1 cellular context compared by ENCODE assay signal in the genomic region with DNA sequence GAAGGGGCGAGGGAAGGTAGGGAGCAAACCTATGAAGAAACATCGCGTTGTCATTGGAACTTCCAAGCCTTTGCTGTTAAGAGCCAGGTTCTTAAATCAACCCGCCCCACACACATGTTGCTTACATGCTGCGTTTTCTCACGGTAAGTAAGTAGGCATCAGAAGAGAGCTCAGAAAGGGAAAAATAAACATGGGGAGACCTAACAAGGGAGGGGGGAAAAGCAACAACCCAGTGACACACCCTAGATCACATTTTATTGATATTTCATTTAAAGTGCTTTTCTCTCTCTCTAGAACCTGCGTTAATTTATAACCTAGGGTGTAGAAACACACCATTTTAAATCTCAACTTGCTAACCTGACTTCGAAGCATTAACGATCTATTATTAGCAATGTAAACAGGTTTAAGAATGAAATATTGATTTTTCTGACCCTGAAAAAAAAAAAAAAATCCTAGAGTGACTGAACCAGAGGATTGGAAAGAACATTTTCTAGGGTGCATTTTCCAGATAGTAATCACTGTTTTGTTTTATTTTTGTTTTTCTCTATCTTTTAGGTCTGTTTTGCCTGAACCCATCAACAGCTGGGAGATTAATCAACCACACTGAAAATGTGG.
TF ChIP-seq lines count a peak whose summit lies in the region.

No MANE protein-coding gene starts in this region.

TF ChIP-seq in HepG2, 621 proteins besides CTCF, POLR2A, EP300 and RAD21:
- peak; percentile 52; the same call in 1 of the 2 replicates for TF ChIP-seq KAT2B (IDR thresholded peaks at IDR 0.05; ENCODE audit: borderline replicate concordance, low read depth, low read length)
- TF ChIP-seq ONECUT2 (CRISPR knock-in tag; IDR thresholded peaks at IDR 0.05): peak; percentile 60; the same call in 1 of the 2 replicates
- TF ChIP-seq ZNF713 (CRISPR knock-in tag; IDR thresholded peaks at IDR 0.05): no peak
- TF ChIP-seq ARID3A (IDR thresholded peaks at IDR 0.05; ENCODE audit: low read depth, low read length): peak; percentile 34; the same call in 1 of the 2 replicates
TF ChIP-seq in HepG2: peak in this region for 3.
